Comparison of ENCODE assay signal across 37 cellular contexts in the genomic region with DNA sequence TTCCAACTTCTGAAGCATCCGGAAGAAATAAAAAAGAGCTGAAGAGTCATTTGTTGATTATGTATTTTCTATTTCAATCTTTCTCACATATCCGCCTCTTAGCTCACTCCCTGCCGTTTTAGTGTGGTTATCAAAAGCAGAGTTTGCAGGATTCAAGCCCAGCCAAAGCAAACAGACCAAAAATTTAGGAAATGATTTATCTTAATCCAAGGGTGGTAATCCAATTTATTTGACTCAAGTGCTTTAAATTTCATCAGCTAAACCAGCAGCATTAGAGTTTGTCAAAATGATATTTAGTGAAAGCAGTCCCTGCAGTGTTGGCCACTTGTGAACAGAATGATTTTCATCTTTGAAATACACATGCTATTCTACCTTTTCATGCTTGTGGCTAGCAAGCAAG.
"Had no signal": no experiment of that assay in that cellular context is flagged by ENCODE, and none has a peak within 500 bp of the region (broad histone marks: within the 10 kb centered on the region; RNA-seq: fewer than 3 reads in every experiment).

No MANE protein-coding gene starts in this region.

- H3K9me3 Mint-ChIP-seq: activated naive CD4-positive, alpha-beta T cell treated with anti-CD3 and anti-CD28 coated beads for 36 hours; activated T-helper 1 cell treated with anti-CD3 and anti-CD28 coated beads, Interleukin-12 subunit alpha, Interleukin-12 subunit beta, Interleukin-2, Interleukin-4 antibody, amounts not matched to agents 30 ng/mL and 10 ng/mL and 1 ng/mL, durations not matched to agents 14 hours and 24 hours and 36 hours; brain; stimulated activated naive CD8-positive, alpha-beta T cell treated with anti-CD3 and anti-CD28 coated beads, Interleukin-15, amount 100 ng/mL, for 72 hours had no signal

- H3K27me3 Mint-ChIP-seq: brain; effector memory CD8-positive, alpha-beta T cell; stimulated activated naive CD8-positive, alpha-beta T cell treated with anti-CD3 and anti-CD28 coated beads, Interleukin-15, amount 100 ng/mL, for 72 hours had no signal

- H3K27ac Mint-ChIP-seq: activated naive CD4-positive, alpha-beta T cell treated with anti-CD3 and anti-CD28 coated beads for 36 hours; activated naive CD8-positive, alpha-beta T cell treated with anti-CD3 and anti-CD28 coated beads for 36 hours; activated T-helper 1 cell treated with anti-CD3 and anti-CD28 coated beads, Interleukin-12 subunit alpha, Interleukin-12 subunit beta, Interleukin-2, Interleukin-4 antibody, amounts not matched to agents 30 ng/mL and 10 ng/mL and 1 ng/mL, durations not matched to agents 14 hours and 24 hours and 36 hours; brain; effector memory CD8-positive, alpha-beta T cell; naive B cell; stimulated activated effector memory CD8-positive, alpha-beta T cell treated with anti-CD3 and anti-CD28 coated beads, Interleukin-12 subunit alpha, Interleukin-12 subunit beta, amount 100 ng/mL, for 72 hours; stimulated activated naive CD8-positive, alpha-beta T cell treated with anti-CD3 and anti-CD28 coated beads, Interleukin-15, amount 100 ng/mL, for 72 hours had no signal

- H3K36me3 ChIP-seq: adrenal gland, cardiac muscle cell, pancreas, prostate gland, upper lobe of right lung had no signal

- H3K4me3 Mint-ChIP-seq: activated naive CD4-positive, alpha-beta T cell treated with anti-CD3 and anti-CD28 coated beads for 36 hours; activated naive CD8-positive, alpha-beta T cell treated with anti-CD3 and anti-CD28 coated beads for 36 hours; activated T-helper 1 cell treated with anti-CD3 and anti-CD28 coated beads, Interleukin-12 subunit alpha, Interleukin-12 subunit beta, Interleukin-2, Interleukin-4 antibody, amounts not matched to agents 30 ng/mL and 10 ng/mL and 1 ng/mL, durations not matched to agents 14 hours and 24 hours and 36 hours; brain; effector memory CD8-positive, alpha-beta T cell; naive B cell; stimulated activated effector memory CD8-positive, alpha-beta T cell treated with anti-CD3 and anti-CD28 coated beads, Interleukin-12 subunit alpha, Interleukin-12 subunit beta, amount 100 ng/mL, for 72 hours; stimulated activated naive CD8-positive, alpha-beta T cell treated with anti-CD3 and anti-CD28 coated beads, Interleukin-15, amount 100 ng/mL, for 72 hours had no signal

- DNase-seq: activated CD4-positive, alpha-beta T cell treated with anti-CD3 and anti-CD28 coated beads for 48 hours; activated CD4-positive, alpha-beta T cell treated with anti-CD3 and anti-CD28 coated beads, Interleukin-2, amount 50 U/mL, for 48 hours; activated CD8-positive, alpha-beta memory T cell treated with anti-CD3 and anti-CD28 coated beads for 24 hours; activated effector memory CD4-positive, alpha-beta T cell treated with anti-CD3 and anti-CD28 coated beads, Interleukin-2, amount 50 U/mL, for 16 hours; activated naive CD4-positive, alpha-beta T cell treated with anti-CD3 and anti-CD28 coated beads for 36 hours; activated naive CD8-positive, alpha-beta T cell treated with anti-CD3 and anti-CD28 coated beads for 36 hours; activated T-cell treated with anti-CD3 and anti-CD28 coated beads, Interleukin-2, amount 50 U/mL, for 1 hour; adrenal gland; aorta; cerebellar nuclear complex; dorsolateral prefrontal cortex; effector memory CD8-positive, alpha-beta T cell; head of caudate nucleus; hippocampal formation; left cardiac atrium; left ventricle myocardium superior; naive B cell; nucleus accumbens; pancreas; retina; stimulated activated CD4-positive, alpha-beta T cell treated with anti-CD3 and anti-CD28 coated beads, Interleukin-12 subunit alpha, Interleukin-12 subunit beta, amount 100 ng/mL, for 4 hours; stimulated activated CD4-positive, alpha-beta T cell treated with anti-CD3 and anti-CD28 coated beads, Interleukin-4, amount 100 ng/mL, for 24 hours; stimulated activated naive CD8-positive, alpha-beta T cell treated with anti-CD3 and anti-CD28 coated beads, Interleukin-15, amount 100 ng/mL, for 72 hours; substantia nigra; upper lobe of right lung had no signal

- FAIRE-seq: endothelial cell of umbilical vein, keratinocyte, pancreas, TTC549 had no signal

- H3K27ac ChIP-seq: cardiac muscle cell, coronary artery, dorsolateral prefrontal cortex, pancreas, prostate gland, upper lobe of right lung, VCaP had no signal

- ATAC-seq: effector memory CD8-positive, alpha-beta T cell; left ventricle myocardium superior; pancreas; sciatic nerve; stimulated activated effector memory CD8-positive, alpha-beta T cell treated with anti-CD3 and anti-CD28 coated beads, Interleukin-12 subunit alpha, Interleukin-12 subunit beta, amount 100 ng/mL, for 72 hours; stimulated activated naive CD8-positive, alpha-beta T cell treated with anti-CD3 and anti-CD28 coated beads, Interleukin-15, amount 100 ng/mL, for 72 hours had no signal

- H3K27me3 ChIP-seq: adrenal gland, cardiac muscle cell, dorsolateral prefrontal cortex, pancreas, upper lobe of right lung had no signal

- H3K36me3 Mint-ChIP-seq: activated naive CD8-positive, alpha-beta T cell treated with anti-CD3 and anti-CD28 coated beads for 36 hours; brain; stimulated activated effector memory CD8-positive, alpha-beta T cell treated with anti-CD3 and anti-CD28 coated beads, Interleukin-12 subunit alpha, Interleukin-12 subunit beta, amount 100 ng/mL, for 72 hours had no signal

- H3K4me1 ChIP-seq: adrenal gland, pancreas, prostate gland, upper lobe of right lung had no signal

- H3K9me3 ChIP-seq: adrenal gland, pancreas, prostate gland, upper lobe of right lung had no signal

- H3K4me3 ChIP-seq: adrenal gland, cardiac muscle cell, coronary artery, dorsolateral prefrontal cortex, pancreas, prostate gland, skin epidermis, upper lobe of right lung had no signal

- H3K4me1 Mint-ChIP-seq: activated naive CD8-positive, alpha-beta T cell treated with anti-CD3 and anti-CD28 coated beads for 36 hours; stimulated activated effector memory CD8-positive, alpha-beta T cell treated with anti-CD3 and anti-CD28 coated beads, Interleukin-12 subunit alpha, Interleukin-12 subunit beta, amount 100 ng/mL, for 72 hours; stimulated activated naive CD8-positive, alpha-beta T cell treated with anti-CD3 and anti-CD28 coated beads, Interleukin-15, amount 100 ng/mL, for 72 hours had no signal
